Comparison of ENCODE assay signal across 31 cellular contexts in the genomic region with DNA sequence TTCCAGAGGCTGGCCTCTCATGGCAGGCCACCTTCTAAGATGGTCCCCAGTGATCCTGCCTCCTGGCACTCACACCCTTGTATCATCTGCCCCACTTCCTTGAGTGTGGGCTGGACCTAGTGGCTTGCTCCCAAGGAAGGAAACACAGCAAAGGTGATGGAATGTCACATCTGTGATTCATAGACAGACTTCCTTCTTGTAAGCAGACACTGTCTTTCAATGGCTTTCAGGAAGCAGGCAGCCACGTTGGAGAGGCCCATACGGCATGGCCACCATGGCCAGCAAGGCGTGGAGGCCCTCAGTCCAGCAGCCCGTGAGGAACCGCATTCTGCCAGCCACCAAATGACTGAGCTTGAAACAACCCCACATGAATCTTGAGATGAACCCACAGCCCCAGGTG. TPM values are rescaled to one million over a fixed set of nuclear protein-coding genes. Genes with fewer than 3 reads are reported as not detected.
DNase-seq lines count a peak whose midpoint lies in the region; ATAC-seq and TF ChIP-seq lines count a peak whose summit lies in the region.
"Had no signal": no experiment of that assay in that cellular context is flagged by ENCODE, and none has a peak within 500 bp of the region (broad histone marks: within the 10 kb centered on the region; RNA-seq: fewer than 3 reads in every experiment).

No MANE protein-coding gene starts in this region.

- TF ChIP-seq CTCF in CD14-positive monocyte (IDR thresholded peaks at IDR 0.05) = no peak
- TF ChIP-seq CTCF in HCT116 (IDR thresholded peaks at IDR 0.05 in 2 of 3, conservative IDR thresholded peaks at IDR 0.05 in 1 of 3; ENCODE audit: borderline replicate concordance in 1 of 3, insufficient read depth in 1 of 3, low read depth in 2 of 3, low read length in 2 of 3) = no peak
- TF ChIP-seq CTCF in foreskin keratinocyte (conservative IDR thresholded peaks at IDR 0.05) = no peak
- TF ChIP-seq CTCF in ovary (IDR thresholded peaks at IDR 0.05) = no peak

- H3K27me3 Mint-ChIP-seq in CD14-positive monocyte (ENCODE audit: low read depth in 3 of 3) = peaks cover 0 to 2% (median 1%) of the 10 kb centered on the region in 3 donors
- H3K27me3 Mint-ChIP-seq: stimulated activated naive CD8-positive, alpha-beta T cell treated with anti-CD3 and anti-CD28 coated beads, Interleukin-15, amount 100 ng/mL, for 72 hours had no signal

- ATAC-seq in HCT116 (no peak), foreskin keratinocyte (peak; percentile 19)
- ATAC-seq: T-helper 17 cell had no signal

- no peak overlapping the region for H3K27ac Mint-ChIP-seq in CD14-positive monocyte
- H3K27ac Mint-ChIP-seq: IgD-negative memory B cell; stimulated activated naive CD8-positive, alpha-beta T cell treated with anti-CD3 and anti-CD28 coated beads, Interleukin-15, amount 100 ng/mL, for 72 hours; T-helper 17 cell had no signal

- no peak for TF ChIP-seq EP300 in ovary (IDR thresholded peaks at IDR 0.05)

- no peaks in the 10 kb centered on the region for H3K4me1 Mint-ChIP-seq in CD14-positive monocyte
- H3K4me1 Mint-ChIP-seq: stimulated activated naive CD8-positive, alpha-beta T cell treated with anti-CD3 and anti-CD28 coated beads, Interleukin-15, amount 100 ng/mL, for 72 hours; T-helper 17 cell had no signal

- peak overlapping the region; percentile 20 for H3K4me2 ChIP-seq in HCT116 (ENCODE audit: low read length)
- H3K4me2 ChIP-seq: BLaER1 treated with 17β-estradiol and CSF1 and Interleukin-3, amounts not matched to agents 10 nM and 100 nM had no signal

- H3K9me3 Mint-ChIP-seq in CD14-positive monocyte = peaks cover 0 to 2% (median 0%) of the 10 kb centered on the region in 7 donors
- H3K9me3 Mint-ChIP-seq: IgD-negative memory B cell; stimulated activated naive CD8-positive, alpha-beta T cell treated with anti-CD3 and anti-CD28 coated beads, Interleukin-15, amount 100 ng/mL, for 72 hours had no signal

- no peaks in the 10 kb centered on the region for H4K20me1 ChIP-seq in HCT116 (ENCODE audit: insufficient read depth)

- POLR2A ChIA-PET in HCT116 (lab: Charles Lee) = no interaction called here

- no peak overlapping the region for H3K27ac ChIP-seq in HCT116 (ENCODE audit: low read depth, low read length)
- H3K27ac ChIP-seq in foreskin keratinocyte = no peak overlapping the region
- no peak overlapping the region for H3K27ac ChIP-seq in ovary
- H3K27ac ChIP-seq: BLaER1 treated with 17β-estradiol and CSF1 and Interleukin-3, amounts not matched to agents 10 nM and 100 nM; breast epithelium; right atrium auricular region; upper lobe of left lung; VCaP had no signal

- H3K4me1 ChIP-seq in HCT116 (ENCODE audit: control insufficient read depth in 1 of 2, insufficient read depth in 2 of 2, low read length in 2 of 2) = peaks cover 0 to 16% of the 10 kb centered on the region in 2 experiments; a peak in 2 of 4 replicates
- no peaks in the 10 kb centered on the region for H3K4me1 ChIP-seq in foreskin keratinocyte
- no peaks in the 10 kb centered on the region for H3K4me1 ChIP-seq in ovary (ENCODE audit: insufficient read depth)
- H3K4me1 ChIP-seq: BLaER1 treated with 17β-estradiol and CSF1 and Interleukin-3, amounts not matched to agents 10 nM and 100 nM; breast epithelium; HAP-1; right atrium auricular region; upper lobe of left lung had no signal

- H3K4me3 Mint-ChIP-seq in CD14-positive monocyte = no peak overlapping the region
- H3K4me3 Mint-ChIP-seq: IgD-negative memory B cell; stimulated activated naive CD8-positive, alpha-beta T cell treated with anti-CD3 and anti-CD28 coated beads, Interleukin-15, amount 100 ng/mL, for 72 hours; T-helper 17 cell had no signal

- DNase-seq in CD14-positive monocyte (ENCODE audit: low spot score) (peak; percentile 13), HCT116 (ENCODE audit: low read depth, low spot score) (no peak), foreskin keratinocyte (no peak), ovary (peak in 3 of 5 donors; percentile 1 to 13 (median 1)), DMS114 treated with DMSO at 0.1 percent for 48 hours (lab: John Stamatoyannopoulos, UW; ENCODE audit: unreplicated experiment) (no peak), globus pallidus (ENCODE audit: low spot score) (no peak), cortex of kidney (lab: John Stamatoyannopoulos, UW) (no peak), DMS79 treated with DMSO at 0.1 percent for 48 hours (lab: John Stamatoyannopoulos, UW) (no peak)
- DNase-seq: ACHN; activated naive CD4-positive, alpha-beta T cell; activated T-cell treated with anti-CD3 and anti-CD28 coated beads for 4 hours; amniotic stem cell; Calu3; hypothalamus; NCI-H1436 treated with DMSO at 0.1 percent for 48 hours; NCI-H524; stimulated activated naive CD8-positive, alpha-beta T cell treated with anti-CD3 and anti-CD28 coated beads, Interleukin-15, amount 100 ng/mL, for 72 hours; T-helper 17 cell had no signal

- no peaks in the 10 kb centered on the region for H3K9me2 ChIP-seq in HCT116 (ENCODE audit: insufficient read depth)

- BruUV-seq in HCT116 (replicated peaks; lab: Mats Ljungman, UMichigan) = no TSS peak

- no peak for TF ChIP-seq POLR2A in HCT116 (IDR thresholded peaks at IDR 0.05; ENCODE audit: borderline replicate concordance, extremely low read depth, insufficient read depth, insufficient read length)
- no peak for TF ChIP-seq POLR2A in ovary (IDR thresholded peaks at IDR 0.05)

- CTCF ChIA-PET in HCT116 (lab: Charles Lee) = interaction anchor here (1.4 to 1.6 kb wide), 2 partner anchors 11 to 18 kb away, joined by 4 to 9 read pairs; a partner anchor contains a TSS

- no peaks in the 10 kb centered on the region for H3K9me3 ChIP-seq in HCT116 (ENCODE audit: control insufficient read depth in 1 of 2, insufficient read depth in 1 of 2, low read depth in 1 of 2, low read length in 2 of 2)
- H3K9me3 ChIP-seq in ovary = no peaks in the 10 kb centered on the region
- H3K9me3 ChIP-seq: BLaER1 treated with 17β-estradiol and CSF1 and Interleukin-3, amounts not matched to agents 10 nM and 100 nM; breast epithelium; HAP-1; right atrium auricular region; upper lobe of left lung had no signal

- H3K36me3 ChIP-seq in HCT116 (ENCODE audit: control insufficient read depth in 1 of 2, insufficient read depth in 2 of 2, low read length in 2 of 2) = no peaks in the 10 kb centered on the region
- H3K36me3 ChIP-seq in ovary = no peaks in the 10 kb centered on the region
- H3K36me3 ChIP-seq: BLaER1 treated with 17β-estradiol and CSF1 and Interleukin-3, amounts not matched to agents 10 nM and 100 nM; breast epithelium; HAP-1; right atrium auricular region; upper lobe of left lung had no signal

- H2AFZ ChIP-seq in HCT116 (ENCODE audit: low read depth, low read length, poor library complexity, severe bottlenecking) = no peak overlapping the region

- intact Hi-C loops in CD14-positive monocyte (cut with micrococcal nuclease) = no loop called here
- intact Hi-C loops in HCT116 (cut with micrococcal nuclease) = no loop called here
- intact Hi-C loops in ovary (cut with DNase I) = no loop called here

- H3K4me3 ChIP-seq in HCT116 (replicated peaks in 1 of 2; ENCODE audit: low read depth in 1 of 2, low read length in 2 of 2) = no peak overlapping the region
- no peak overlapping the region for H3K4me3 ChIP-seq in ovary
- H3K4me3 ChIP-seq: BLaER1 treated with 17β-estradiol and CSF1 and Interleukin-3, amounts not matched to agents 10 nM and 100 nM; breast epithelium; HAP-1; right atrium auricular region; upper lobe of left lung had no signal

- no peaks in the 10 kb centered on the region for H3K27me3 ChIP-seq in HCT116 (ENCODE audit: insufficient read depth, low read length)
- H3K27me3 ChIP-seq in foreskin keratinocyte = peaks cover 26% of the 10 kb centered on the region
- no peaks in the 10 kb centered on the region for H3K27me3 ChIP-seq in ovary
- H3K27me3 ChIP-seq: BLaER1 treated with 17β-estradiol and CSF1 and Interleukin-3, amounts not matched to agents 10 nM and 100 nM; breast epithelium; right atrium auricular region; upper lobe of left lung had no signal

- H3K36me3 Mint-ChIP-seq in CD14-positive monocyte = no peaks in the 10 kb centered on the region

- H3K79me2 ChIP-seq in HCT116 (ENCODE audit: insufficient read depth, low read length) = no peaks in the 10 kb centered on the region

- 79 to 88% (median 85%) methylated on average over 5 of the region's 5 CpGs for WGBS in ovary, 3 donors

- RAD21 ChIA-PET in HCT116 (lab: Charles Lee; ENCODE audit: low non-redundant PET in 1 of 2, low total read pairs in 2 of 2, uncharacterized antibody in 2 of 2, unreplicated experiment in 2 of 2) = no interaction called here

- no peak for TF ChIP-seq RAD21 in HCT116 (IDR thresholded peaks at IDR 0.05; ENCODE audit: low read depth)

- H3K9ac ChIP-seq in HCT116 (ENCODE audit: low read length) = no peak overlapping the region
- H3K9ac ChIP-seq: BLaER1 treated with 17β-estradiol and CSF1 and Interleukin-3, amounts not matched to agents 10 nM and 100 nM had no signal

TF ChIP-seq in HCT116, 20 proteins besides CTCF, POLR2A, EP300 and RAD21:
- TF ChIP-seq, protein P1, sequence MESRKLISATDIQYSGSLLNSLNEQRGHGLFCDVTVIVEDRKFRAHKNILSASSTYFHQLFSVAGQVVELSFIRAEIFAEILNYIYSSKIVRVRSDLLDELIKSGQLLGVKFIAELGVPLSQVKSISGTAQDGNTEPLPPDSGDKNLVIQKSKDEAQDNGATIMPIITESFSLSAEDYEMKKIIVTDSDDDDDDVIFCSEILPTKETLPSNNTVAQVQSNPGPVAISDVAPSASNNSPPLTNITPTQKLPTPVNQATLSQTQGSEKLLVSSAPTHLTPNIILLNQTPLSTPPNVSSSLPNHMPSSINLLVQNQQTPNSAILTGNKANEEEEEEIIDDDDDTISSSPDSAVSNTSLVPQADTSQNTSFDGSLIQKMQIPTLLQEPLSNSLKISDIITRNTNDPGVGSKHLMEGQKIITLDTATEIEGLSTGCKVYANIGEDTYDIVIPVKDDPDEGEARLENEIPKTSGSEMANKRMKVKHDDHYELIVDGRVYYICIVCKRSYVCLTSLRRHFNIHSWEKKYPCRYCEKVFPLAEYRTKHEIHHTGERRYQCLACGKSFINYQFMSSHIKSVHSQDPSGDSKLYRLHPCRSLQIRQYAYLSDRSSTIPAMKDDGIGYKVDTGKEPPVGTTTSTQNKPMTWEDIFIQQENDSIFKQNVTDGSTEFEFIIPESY (IDR thresholded peaks at IDR 0.05; ENCODE audit: extremely low read depth, insufficient replicate concordance, low read length) = no peak
- TF ChIP-seq EGR1 (IDR thresholded peaks at IDR 0.05; ENCODE audit: low read depth) (no peak), CBX3 (IDR thresholded peaks at IDR 0.05; ENCODE audit: low read depth) (no peak), SRF (IDR thresholded peaks at IDR 0.05; ENCODE audit: low read depth) (no peak)
- TF ChIP-seq, protein P2, sequence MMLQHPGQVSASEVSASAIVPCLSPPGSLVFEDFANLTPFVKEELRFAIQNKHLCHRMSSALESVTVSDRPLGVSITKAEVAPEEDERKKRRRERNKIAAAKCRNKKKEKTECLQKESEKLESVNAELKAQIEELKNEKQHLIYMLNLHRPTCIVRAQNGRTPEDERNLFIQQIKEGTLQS (IDR thresholded peaks at IDR 0.05) = no peak
TF ChIP-seq in HCT116: peak in this region for 0.

RNA-seq across cellular contexts. Expression of a gene that starts 11.3 kb away (rescaled TPM):
- polyA plus RNA-seq in CD14-positive monocyte (not detected), foreskin keratinocyte (not detected in 2 replicates), ovary (under 1 TPM in 1 of 2 donors, not detected in 1; 0.18 TPM)
- total RNA-seq in HCT116 (2021; ENCODE audit: unreplicated experiment) (0.27 TPM), foreskin keratinocyte (not detected in 2 replicates), ovary (under 1 TPM in 2 of 7 donors, not detected in 5; 0.32 to 0.55 TPM)
- polyA plus RNA-seq in HCT116 (2012) = 0.31 and 1.0 TPM in 2 replicates
- total RNA-seq: breast epithelium, Calu3, dermis microvascular lymphatic vessel endothelial cell, G401, lung microvascular endothelial cell, myocyte, osteoblast, right atrium auricular region, RPMI7951, T-helper 17 cell had no signal
- polyA plus RNA-seq: IgD-negative memory B cell had no signal

Comparison
In these comparisons a context has a peak if more than half of its experiments do, and no peak if none do; other contexts are left out.
1. DNase-seq: peak in CD14-positive monocyte (single experiment) and ovary (3 of 5); none in HCT116 (single experiment), foreskin keratinocyte (0 of 2), DMS114 treated with DMSO at 0.1 percent for 48 hours (single experiment), globus pallidus (single experiment), cortex of kidney (single experiment) and DMS79 treated with DMSO at 0.1 percent for 48 hours (single experiment).